Comparison of ENCODE assay signal across 35 cellular contexts in genomic region chr11:23840872-23841271, GRCh38.
"Had no signal": no experiment of that assay in that cellular context is flagged by ENCODE, and none has a peak within 500 bp of the region (broad histone marks: within the 10 kb centered on the region; RNA-seq: fewer than 3 reads in every experiment).

No MANE protein-coding gene starts in this region.

- DNase-seq: Karpas-422, Kasumi-1, MG63, MM.1S, MV-4-11, NCI-H1048, NCI-H1092, NCI-H1092 treated with DMSO at 0.1 percent for 48 hours, NCI-H1105, NCI-H1105 treated with DMSO at 0.1 percent for 48 hours, NCI-H1417, NCI-H1417 treated with DMSO at 0.1 percent for 48 hours, NCI-H1436, NCI-H1436 treated with DMSO at 0.1 percent for 48 hours, NCI-H146, NCI-H1694, NCI-H1694 treated with DMSO at 0.1 percent for 48 hours, NCI-H187, NCI-H187 treated with DMSO at 0.1 percent for 48 hours, NCI-H1930, NCI-H2029, NCI-H2029 treated with DMSO at 0.1 percent for 48 hours, NCI-H2081, NCI-H2081 treated with DMSO at 0.1 percent for 48 hours, NCI-H2107, NCI-H2227 treated with DMSO at 0.1 percent for 48 hours, NCI-H226, NCI-H345, NCI-H446, NCI-H446 treated with DMSO at 0.1 percent for 48 hours, NCI-H510A, NCI-H510A treated with DMSO at 0.1 percent for 48 hours, NCI-H524, NCI-H524 treated with DMSO at 0.1 percent for 48 hours had no signal

- H3K4me2 ChIP-seq: KMS-11 had no signal

- H3K27ac ChIP-seq: KMS-11 had no signal

- H3K27me3 ChIP-seq: MG63 had no signal

- H3K4me3 ChIP-seq: MG63 had no signal

- H3K9ac ChIP-seq: KMS-11 had no signal

- H3K36me3 ChIP-seq: MG63 had no signal
